In genomic region chr10:114271779-114272167, GRCh38 we compare ENCODE assay signal across 9 cellular contexts. TPM values are rescaled to one million over a fixed set of nuclear protein-coding genes. Genes with fewer than 3 reads are reported as not detected.
DNase-seq lines count a peak whose midpoint lies in the region; ATAC-seq and TF ChIP-seq lines count a peak whose summit lies in the region.
"Had no signal": no experiment of that assay in that cellular context is flagged by ENCODE, and none has a peak within 500 bp of the region (broad histone marks: within the 10 kb centered on the region; RNA-seq: fewer than 3 reads in every experiment).

No MANE protein-coding gene starts in this region.

- CTCF ChIA-PET in HCT116 (lab: Charles Lee) = interaction anchor here (1.7 kb wide), 1 partner anchor 32 kb away, joined by 9 read pairs; no protein-coding TSS in a partner anchor

- H3K4me1 Mint-ChIP-seq in effector memory CD8-positive, alpha-beta T cell (ENCODE audit: low read depth in 2 of 2) = no peaks in the 10 kb centered on the region
- H3K4me1 Mint-ChIP-seq: neural crest cell had no signal

- no peak for TF ChIP-seq POLR2A in HCT116 (IDR thresholded peaks at IDR 0.05; ENCODE audit: borderline replicate concordance, extremely low read depth, insufficient read depth, insufficient read length)

- no peak overlapping the region for H3K9ac ChIP-seq in HCT116 (ENCODE audit: low read length)
- H3K9ac ChIP-seq in skeletal muscle tissue (ENCODE audit: low read depth in 1 of 3, low read length in 3 of 3) = no peak overlapping the region

- H3K79me2 ChIP-seq in HCT116 (ENCODE audit: insufficient read depth, low read length) = no peaks in the 10 kb centered on the region

- BruUV-seq in HCT116 (replicated peaks; lab: Mats Ljungman, UMichigan) = no TSS peak

- H3K27ac ChIP-seq in HCT116 (ENCODE audit: low read depth, low read length) (no peak overlapping the region), skeletal muscle tissue (ENCODE audit: low read depth, low read length) (peak overlapping the region; percentile 71)

- H3K27me3 ChIP-seq in HCT116 (ENCODE audit: insufficient read depth, low read length) (peaks cover 12% of the 10 kb centered on the region), skeletal muscle tissue (ENCODE audit: control insufficient read depth in 3 of 3, insufficient read depth in 3 of 3, low read length in 3 of 3) (no peaks in the 10 kb centered on the region)

- no peaks in the 10 kb centered on the region for H3K9me2 ChIP-seq in HCT116 (ENCODE audit: insufficient read depth)

- H3K4me1 ChIP-seq in HCT116 (ENCODE audit: control insufficient read depth in 1 of 2, insufficient read depth in 2 of 2, low read length in 2 of 2) = peaks cover 10 to 14% of the 10 kb centered on the region in 2 experiments
- peaks cover 24 to 27% (median 26%) of the 10 kb centered on the region in 3 donors for H3K4me1 ChIP-seq in skeletal muscle tissue (ENCODE audit: control insufficient read depth in 3 of 3, insufficient read depth in 3 of 3, low read length in 3 of 3)

- H4K20me1 ChIP-seq in HCT116 (ENCODE audit: insufficient read depth) = no peaks in the 10 kb centered on the region

- TF ChIP-seq CTCF in HCT116 (IDR thresholded peaks at IDR 0.05 in 2 of 3, conservative IDR thresholded peaks at IDR 0.05 in 1 of 3; ENCODE audit: borderline replicate concordance in 1 of 3, insufficient read depth in 1 of 3, low read depth in 2 of 3, low read length in 2 of 3) = no peak

- H3K27ac Mint-ChIP-seq in effector memory CD8-positive, alpha-beta T cell = no peak overlapping the region

- H3K4me3 Mint-ChIP-seq in effector memory CD8-positive, alpha-beta T cell = no peak overlapping the region
- H3K4me3 Mint-ChIP-seq: neural crest cell had no signal

- H3K36me3 ChIP-seq in HCT116 (ENCODE audit: control insufficient read depth in 1 of 2, insufficient read depth in 2 of 2, low read length in 2 of 2) (no peaks in the 10 kb centered on the region), skeletal muscle tissue (ENCODE audit: control insufficient read depth in 3 of 3, insufficient read depth in 3 of 3, low read length in 3 of 3) (no peaks in the 10 kb centered on the region)

- H3K9me3 Mint-ChIP-seq in effector memory CD8-positive, alpha-beta T cell = no peaks in the 10 kb centered on the region
- H3K9me3 Mint-ChIP-seq: neural crest cell had no signal

- RAD21 ChIA-PET in HCT116 (lab: Charles Lee; ENCODE audit: low non-redundant PET in 1 of 2, low total read pairs in 2 of 2, uncharacterized antibody in 2 of 2, unreplicated experiment in 2 of 2) = interaction anchor here in 1 of 2 experiments (0.6 kb wide), 1 partner anchor 34 kb away, joined by 3 read pairs; no protein-coding TSS in a partner anchor

- POLR2A ChIA-PET in HCT116 (lab: Charles Lee) = interaction anchor here (1.0 kb wide), 1 partner anchor 98 kb away, joined by 5 read pairs; the partner anchor contains the start of gene CCDC186

- ATAC-seq in HCT116 (peak; percentile 75), left cardiac atrium (peak; percentile 84 to 95), HG03439 (IDR thresholded peaks at IDR 0.05; ENCODE audit: unreplicated experiment) (no peak)
- ATAC-seq in effector memory CD8-positive, alpha-beta T cell (replicated peaks) = no peak

- H3K27me3 Mint-ChIP-seq in effector memory CD8-positive, alpha-beta T cell = peaks cover 34 to 57% of the 10 kb centered on the region in 2 donors

- DNase-seq in HCT116 (ENCODE audit: low read depth, low spot score) (peak; percentile 42), astrocyte of the hippocampus (ENCODE audit: low read depth, low spot score) (peak; percentile 96), left cardiac atrium (peak; percentile 49), GF-D8 (lab: John Stamatoyannopoulos, UW) (no peak)
- no peak for DNase-seq in effector memory CD8-positive, alpha-beta T cell
- no peak for DNase-seq in activated naive CD4-positive, alpha-beta T cell treated with Interleukin-2 at 50 U/mL for 16 hours

- H3K4me3 ChIP-seq in HCT116 (replicated peaks in 1 of 2; ENCODE audit: low read depth in 1 of 2, low read length in 2 of 2) (no peak overlapping the region), skeletal muscle tissue (ENCODE audit: low read length in 3 of 3) (no peak overlapping the region)

- peak overlapping the region; percentile 31 for H3K4me2 ChIP-seq in HCT116 (ENCODE audit: low read length)

- H3K9me3 ChIP-seq in HCT116 (ENCODE audit: control insufficient read depth in 1 of 2, insufficient read depth in 1 of 2, low read depth in 1 of 2, low read length in 2 of 2) (no peaks in the 10 kb centered on the region), skeletal muscle tissue (ENCODE audit: control insufficient read depth in 3 of 3, low read length in 3 of 3) (no peaks in the 10 kb centered on the region)

- peaks cover 2% of the 10 kb centered on the region for H3K36me3 Mint-ChIP-seq in effector memory CD8-positive, alpha-beta T cell (ENCODE audit: insufficient read depth)

- no peak overlapping the region for H2AFZ ChIP-seq in HCT116 (ENCODE audit: low read depth, low read length, poor library complexity, severe bottlenecking)

- intact Hi-C loops in HCT116 (cut with micrococcal nuclease) = no loop called here
- intact Hi-C loops in left cardiac atrium (cut with DNase I) = no loop called here

- TF ChIP-seq RAD21 in HCT116 (IDR thresholded peaks at IDR 0.05; ENCODE audit: low read depth) = no peak

TF ChIP-seq in HCT116, 20 proteins besides CTCF, POLR2A, EP300 and RAD21:
- no peak for TF ChIP-seq ZBTB33 (IDR thresholded peaks at IDR 0.05; ENCODE audit: extremely low read depth, insufficient replicate concordance, low read length)
- TF ChIP-seq FOSL1 (IDR thresholded peaks at IDR 0.05; ENCODE audit: low read depth) = peak; percentile 94
- TF ChIP-seq SIN3A (IDR thresholded peaks at IDR 0.05; ENCODE audit: low read depth) = peak; percentile 90
- no peak; the same call in 1 of the 2 replicates for TF ChIP-seq CBX3 (IDR thresholded peaks at IDR 0.05; ENCODE audit: low read depth)
- TF ChIP-seq TCF7L2 (IDR thresholded peaks at IDR 0.05; ENCODE audit: borderline replicate concordance, extremely low read depth, insufficient read depth, insufficient read length) = no peak
- peak; percentile 90 for TF ChIP-seq JUND (IDR thresholded peaks at IDR 0.05)

RNA-seq across cellular contexts. Expression of gene VWA2, which starts 32.7 kb away (rescaled TPM):
- total RNA-seq in HCT116 (2021; ENCODE audit: unreplicated experiment) (not detected), left cardiac atrium (under 1 TPM; 0.13 to 0.21 TPM), skeletal muscle tissue (not detected)
- not detected in 2 replicates for polyA plus RNA-seq in HCT116 (2012)
- total RNA-seq: neural crest cell had no signal

Comparison
In these comparisons a context has a peak if more than half of its experiments do, and no peak if none do; other contexts are left out.
1. ATAC-seq: peak in HCT116 (single experiment) and left cardiac atrium (2 of 2); none in effector memory CD8-positive, alpha-beta T cell (single experiment) and HG03439 (single experiment).
2. DNase-seq: peak in HCT116 (single experiment), astrocyte of the hippocampus (single experiment) and left cardiac atrium (single experiment); none in effector memory CD8-positive, alpha-beta T cell (0 of 3), activated naive CD4-positive, alpha-beta T cell treated with Interleukin-2 at 50 U/mL for 16 hours (single experiment) and GF-D8 (single experiment).